Comparison of ENCODE assay signal across 26 cellular contexts in the genomic region with DNA sequence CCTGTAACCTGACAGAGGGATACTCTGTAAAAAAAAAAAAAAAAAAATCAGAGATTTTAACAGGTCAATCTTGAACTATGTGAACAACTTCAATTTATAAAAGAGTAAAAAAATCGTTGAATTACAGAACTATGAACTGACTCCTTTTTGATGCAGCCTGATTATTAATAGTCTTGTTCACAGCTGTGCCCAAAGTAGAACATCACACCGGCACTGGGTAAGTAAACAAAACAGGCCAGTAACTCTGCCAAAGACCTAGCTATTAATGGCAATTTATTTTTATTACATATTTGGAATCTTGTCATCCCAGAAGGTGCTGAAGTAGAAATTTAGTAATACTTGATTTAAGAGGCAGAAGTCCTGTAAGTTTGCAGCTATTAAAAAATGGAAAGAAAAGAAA.
"Had no signal": no experiment of that assay in that cellular context is flagged by ENCODE, and none has a peak within 500 bp of the region (broad histone marks: within the 10 kb centered on the region; RNA-seq: fewer than 3 reads in every experiment).

No MANE protein-coding gene starts in this region.

- DNase-seq: activated B cell treated with CpG ODN at 0.5 μM for 24 hours; activated CD4-positive, alpha-beta T cell treated with anti-CD3 and anti-CD28 coated beads for 48 hours; activated CD4-positive, alpha-beta T cell treated with anti-CD3 and anti-CD28 coated beads, Interleukin-2, amount 50 U/mL, for 1 hour; activated CD4-positive, alpha-beta T cell treated with anti-CD3 and anti-CD28 coated beads, Interleukin-2, amount 50 U/mL, for 48 hours; activated CD8-positive, alpha-beta memory T cell treated with anti-CD3 and anti-CD28 coated beads for 24 hours; activated CD8-positive, alpha-beta T cell treated with anti-CD3 and anti-CD28 coated beads for 36 hours; activated effector memory CD4-positive, alpha-beta T cell treated with Interleukin-2 at 50 U/mL for 16 hours; activated gamma-delta T cell treated with Interleukin-2 at 50 U/mL for 16 hours; activated naive CD4-positive, alpha-beta T cell treated with anti-CD3 and anti-CD28 coated beads, Interleukin-2, amount 50 U/mL, for 16 hours; activated naive CD4-positive, alpha-beta T cell treated with Interleukin-2 at 50 U/mL for 16 hours; activated T-cell treated with anti-CD3 and anti-CD28 coated beads, Interleukin-2, amount 50 U/mL, for 4 hours; amniotic stem cell; anterior cingulate cortex; brain microvascular endothelial cell; dorsolateral prefrontal cortex; effector memory CD4-positive, alpha-beta T cell; endodermal cell; foreskin fibroblast; glutamatergic neuron; heart left ventricle; T1000; WERI-Rb-1 had no signal

- ATAC-seq: activated CD4-positive, CD25-positive, alpha-beta regulatory T cell treated with anti-CD3 and anti-CD28 coated beads, Interleukin-2, amount 50 U/mL, for 24 hours; activated CD8-positive, alpha-beta T cell treated with anti-CD3 and anti-CD28 coated beads for 36 hours; activated T-cell treated with anti-CD3 and anti-CD28 coated beads, Interleukin-2, amount 50 U/mL, for 4 hours; activated T-helper 17 cell treated with anti-CD3 and anti-CD28 coated beads, Interleukin-2, amount 50 U/mL, for 72 hours; esophagus mucosa; heart left ventricle had no signal

- H3K4me3 ChIP-seq: coronary artery, dorsolateral prefrontal cortex, heart left ventricle had no signal
